In genomic region chr17:63431618-63431938, GRCh38 we compare ENCODE assay signal across 22 cellular contexts. TPM values are rescaled to one million over a fixed set of nuclear protein-coding genes. Genes with fewer than 3 reads are reported as not detected.
DNase-seq lines count a peak whose midpoint lies in the region; ATAC-seq, FAIRE-seq and TF ChIP-seq lines count a peak whose summit lies in the region.
"Had no signal": no experiment of that assay in that cellular context is flagged by ENCODE, and none has a peak within 500 bp of the region (broad histone marks: within the 10 kb centered on the region; RNA-seq: fewer than 3 reads in every experiment).

No MANE protein-coding gene starts in this region.

- peaks cover 42 to 80% (median 45%) of the 10 kb centered on the region in 3 donors for H3K4me1 Mint-ChIP-seq in CD8-positive, alpha-beta memory T cell

- H3K36me3 Mint-ChIP-seq in CD8-positive, alpha-beta memory T cell, result peaks cover 5 to 45% (median 8%) of the 10 kb centered on the region in 3 donors
- H3K36me3 Mint-ChIP-seq: activated naive CD8-positive, alpha-beta T cell had no signal

- peaks cover 46% of the 10 kb centered on the region for H3K4me1 ChIP-seq in CD8-positive, alpha-beta memory T cell (ENCODE audit: insufficient read depth, low read length)
- H3K4me1 ChIP-seq in HepG2 (ENCODE audit: insufficient read depth, low read length) (peaks cover 72% of the 10 kb centered on the region), smooth muscle cell (ENCODE audit: low read depth) (peaks cover 7% of the 10 kb centered on the region)

- H3F3A ChIP-seq in smooth muscle cell (ENCODE audit: low read depth), result peaks cover 18% of the 10 kb centered on the region

- H4K20me1 ChIP-seq in HepG2 (ENCODE audit: insufficient read depth, low read length) (no peaks in the 10 kb centered on the region), smooth muscle cell (ENCODE audit: low read depth) (no peaks in the 10 kb centered on the region)

- in situ Hi-C loops in HepG2 (cut with HindIII; ENCODE audit: extremely low pct_ligation_motif_present, low pct_unique_long_range_greater_than_20kb), result no loop called here

- H3K4me2 ChIP-seq in HepG2 (ENCODE audit: low read depth, low read length) (peak overlapping the region; percentile 88), smooth muscle cell (peak overlapping the region; percentile 62)

- CTCF ChIA-PET in CD8-positive, alpha-beta memory T cell (lab: Charles Lee), result interaction anchor here (0.8 to 10.0 kb wide), 5 partner anchors 12 to 180 kb away, joined by 3 to 206 read pairs (median 4); partner anchors contain the start of gene ACE
- CTCF ChIA-PET in HepG2 (lab: Yijun Ruan, JAX; ENCODE audit: low intra/inter-chr PET ratio, low total read pairs), result no interaction called here

- no peaks in the 10 kb centered on the region for H3K36me3 ChIP-seq in CD8-positive, alpha-beta memory T cell (ENCODE audit: insufficient read depth, low read length)
- H3K36me3 ChIP-seq in SK-N-MC (ENCODE audit: insufficient read depth, low read length), result no peaks in the 10 kb centered on the region
- no peaks in the 10 kb centered on the region for H3K36me3 ChIP-seq in HepG2 (replicated peaks in 1 of 2; ENCODE audit: control insufficient read depth in 1 of 2, insufficient read depth in 2 of 2, low read length in 2 of 2)
- no peaks in the 10 kb centered on the region for H3K36me3 ChIP-seq in smooth muscle cell (ENCODE audit: low read depth)

- no peak for TF ChIP-seq RAD21 in HepG2 (CRISPR knock-in tag; IDR thresholded peaks at IDR 0.05)

- no peaks in the 10 kb centered on the region for H3K27me3 ChIP-seq in CD8-positive, alpha-beta memory T cell (ENCODE audit: insufficient read depth, low read length, poor library complexity, severe bottlenecking)
- H3K27me3 ChIP-seq in HepG2 (ENCODE audit: control insufficient read depth in 1 of 2, insufficient read depth in 2 of 2, low read length in 2 of 2), result peaks cover 0 to 15% of the 10 kb centered on the region in 2 experiments; a peak in 3 of 5 replicates
- H3K27me3 ChIP-seq in smooth muscle cell (ENCODE audit: low read depth), result no peaks in the 10 kb centered on the region

- H3K9ac ChIP-seq in SK-N-MC (ENCODE audit: insufficient read length) (no peak overlapping the region), HepG2 (ENCODE audit: insufficient read depth, low read depth, low read length) (0 out of 2 replicates have a peak overlapping the region, but pooled peaks have one; percentile 32), smooth muscle cell (ENCODE audit: low read depth) (peak overlapping the region; percentile 78)
- H3K9ac ChIP-seq: parathyroid adenoma had no signal

- H3K27ac ChIP-seq in CD8-positive, alpha-beta memory T cell (ENCODE audit: low read depth, low read length), result no peak overlapping the region
- H3K27ac ChIP-seq in SK-N-MC (peak overlapping the region; percentile 78; the same call in 1 of the 2 replicates), HepG2 (ENCODE audit: extremely low read length, insufficient read depth, low read length) (peak overlapping the region; percentile 63), smooth muscle cell (ENCODE audit: low read depth) (peak overlapping the region; percentile 99)
- H3K27ac ChIP-seq: parathyroid adenoma had no signal

- TF ChIP-seq EP300 in HepG2 (IDR thresholded peaks at IDR 0.05; ENCODE audit: low read depth in 2 of 2, low read length in 2 of 2) (no peak), HepG2 (CRISPR knock-in tag; IDR thresholded peaks at IDR 0.05; ENCODE audit: borderline replicate concordance) (no peak)

- 60% methylated on average over 7 of the region's 7 CpGs for WGBS in HepG2 (ENCODE audit: low lambda C conversion rate)
- WGBS in smooth muscle cell (ENCODE audit: low lambda C conversion rate), result 61% methylated on average over 7 of the region's 7 CpGs

- no peaks in the 10 kb centered on the region for H3K9me3 Mint-ChIP-seq in CD8-positive, alpha-beta memory T cell
- H3K9me3 Mint-ChIP-seq: activated B cell treated with CpG ODN at 0.5 μM for 24 hours; naive thymus-derived CD4-positive, alpha-beta T cell had no signal

- ATAC-seq in HepG2, result no peak
- ATAC-seq: activated CD8-positive, alpha-beta T cell treated with anti-CD3 and anti-CD28 coated beads, Interleukin-2, amount 10 ng/mL, durations not matched to agents 7 days and 5 days; naive thymus-derived CD4-positive, alpha-beta T cell had no signal

- H2AFZ ChIP-seq in HepG2 (ENCODE audit: low read length), result peak overlapping the region; percentile 43
- H2AFZ ChIP-seq in smooth muscle cell (ENCODE audit: low read depth), result no peak overlapping the region
- H2AFZ ChIP-seq: parathyroid adenoma had no signal

- H3K27ac Mint-ChIP-seq in CD8-positive, alpha-beta memory T cell, result peak overlapping the region in 7 of 8 donors; percentile 14 to 79 (median 57)
- H3K27ac Mint-ChIP-seq: activated B cell treated with CpG ODN at 0.5 μM for 24 hours; activated CD8-positive, alpha-beta T cell treated with anti-CD3 and anti-CD28 coated beads, Interleukin-2, amount 10 ng/mL, durations not matched to agents 7 days and 5 days; activated naive CD8-positive, alpha-beta T cell; naive thymus-derived CD4-positive, alpha-beta T cell had no signal

- TF ChIP-seq CTCF in HepG2 (CRISPR knock-in tag; IDR thresholded peaks at IDR 0.05), result no peak
- TF ChIP-seq CTCF in smooth muscle cell (IDR thresholded peaks at IDR 0.05; ENCODE audit: borderline replicate concordance, insufficient read depth, poor library complexity, severe bottlenecking), result no peak

- intact Hi-C loops in HepG2 (cut with micrococcal nuclease; ENCODE audit: unreplicated experiment), result no loop called here

- H3K79me2 ChIP-seq in HepG2 (ENCODE audit: insufficient read depth, low read length) (no peaks in the 10 kb centered on the region), smooth muscle cell (ENCODE audit: low read depth) (no peaks in the 10 kb centered on the region)
- H3K79me2 ChIP-seq: parathyroid adenoma had no signal

- POLR2A ChIA-PET in CD8-positive, alpha-beta memory T cell (lab: Charles Lee), result interaction anchor here (0.6 kb wide), 1 partner anchor 8 kb away, joined by 3 read pairs; no protein-coding TSS in a partner anchor
- POLR2A ChIA-PET in HepG2 (lab: Yijun Ruan, JAX), result interaction anchor here (0.9 to 2.4 kb wide), 4 partner anchors 89 to 342 kb away, joined by 4 to 11 read pairs (median 4); partner anchors contain the start of genes CCDC47, DDX42 and MAP3K3

- H3K9me3 ChIP-seq in CD8-positive, alpha-beta memory T cell (ENCODE audit: low read length), result no peaks in the 10 kb centered on the region
- H3K9me3 ChIP-seq in SK-N-MC (ENCODE audit: low read depth, low read length) (no peaks in the 10 kb centered on the region), HepG2 (ENCODE audit: low read length) (no peaks in the 10 kb centered on the region), smooth muscle cell (replicated peaks; ENCODE audit: low read depth) (no peaks in the 10 kb centered on the region)

- BruUV-seq in HepG2 (replicated peaks; lab: Mats Ljungman, UMichigan), result no TSS peak

- no peak for TF ChIP-seq POLR2A in HepG2 (IDR thresholded peaks at IDR 0.05; ENCODE audit: insufficient read depth in 1 of 2, low read depth in 2 of 2, low read length in 2 of 2)

- no peak for FAIRE-seq in HepG2 (lab: Jason Lieb, UNC)

- H3K27me3 Mint-ChIP-seq in CD8-positive, alpha-beta memory T cell, result no peaks in the 10 kb centered on the region
- H3K27me3 Mint-ChIP-seq: activated naive CD8-positive, alpha-beta T cell had no signal

- H3K4me3 ChIP-seq in CD8-positive, alpha-beta memory T cell (ENCODE audit: low read length), result no peak overlapping the region
- H3K4me3 ChIP-seq in SK-N-MC (no peak overlapping the region), HepG2 (replicated peaks in 1 of 3; ENCODE audit: insufficient read depth in 1 of 3, low read depth in 2 of 3, low read length in 3 of 3) (peak overlapping the region in 2 of 3 experiments; percentile 39 to 62; a peak in 1 of 6 replicates), smooth muscle cell (no peak overlapping the region)
- H3K4me3 ChIP-seq: skin epidermis had no signal

- DNase-seq in CD8-positive, alpha-beta memory T cell, result no peak
- DNase-seq in SK-N-MC (ENCODE audit: low read depth, low spot score), result no peak
- no peak for DNase-seq in HepG2 (ENCODE audit: low spot score)
- DNase-seq in smooth muscle cell (lab: John Stamatoyannopoulos, UW; ENCODE audit: unreplicated experiment), result no peak
- no peak for DNase-seq in GM03348 (ENCODE audit: low spot score)
- DNase-seq in NCI-H1436 treated with DMSO at 0.1 percent for 48 hours (lab: John Stamatoyannopoulos, UW), result no peak
- DNase-seq in NK-92 (lab: John Stamatoyannopoulos, UW; ENCODE audit: unreplicated experiment), result no peak
- DNase-seq in T-helper 9 cell, result no peak
- DNase-seq: activated B cell treated with CpG ODN at 0.5 μM for 24 hours; activated CD8-positive, alpha-beta T cell treated with anti-CD3 and anti-CD28 coated beads, Interleukin-2, amount 10 ng/mL, durations not matched to agents 7 days and 5 days; activated T-cell treated with anti-CD3 and anti-CD28 coated beads, Interleukin-2, amount 50 U/mL, for 48 hours; hypothalamus; mammary epithelial cell; naive thymus-derived CD4-positive, alpha-beta T cell; NCI-H2029 treated with DMSO at 0.1 percent for 48 hours; NCI-H524 treated with DMSO at 0.1 percent for 48 hours; SHP77 treated with DMSO at 0.1 percent for 48 hours; substantia nigra; T-helper 2 cell had no signal

- no peak overlapping the region for H3K4me3 Mint-ChIP-seq in CD8-positive, alpha-beta memory T cell
- H3K4me3 Mint-ChIP-seq: activated B cell treated with CpG ODN at 0.5 μM for 24 hours; activated CD8-positive, alpha-beta T cell treated with anti-CD3 and anti-CD28 coated beads, Interleukin-2, amount 10 ng/mL, durations not matched to agents 7 days and 5 days; activated naive CD8-positive, alpha-beta T cell; naive thymus-derived CD4-positive, alpha-beta T cell had no signal

RNA-seq across cellular contexts. Expression of gene CYB561, which starts 14.5 kb away (rescaled TPM):
- 10 to 100 TPM; 14.3 to 16.6 TPM for total RNA-seq in CD8-positive, alpha-beta memory T cell
- 42.7 TPM for polyA plus RNA-seq in CD8-positive, alpha-beta memory T cell
- total RNA-seq in HepG2 (2016; rRNA removed; fragmentation: Illumina TruSeq; extraction: Trizol) (3.1 and 6.7 TPM in 2 replicates), smooth muscle cell (13.6 and 16.5 TPM in 2 replicates)
- total RNA-seq in HepG2 (2016; cell fraction: cytosol; rRNA removed; fragmentation: Illumina TruSeq; extraction: Trizol; ENCODE audit: low read depth), result 2.0 TPM in 2 replicates
- total RNA-seq in HepG2 (2016; cell fraction: insoluble cytoplasmic fraction; rRNA removed; fragmentation: Illumina TruSeq; extraction: Trizol), result 3.7 and 6.3 TPM in 2 replicates
- total RNA-seq in HepG2 (2016; cell fraction: membrane; rRNA removed; fragmentation: Illumina TruSeq; extraction: Trizol), result 5.5 and 6.5 TPM in 2 replicates
- 3.5 and 4.9 TPM in 2 replicates for total RNA-seq in HepG2 (2016; cell fraction: nucleus; rRNA removed; fragmentation: Illumina TruSeq; extraction: Trizol)
- polyA plus RNA-seq in HepG2 (2011; rRNA removed) (1.5 and 1.6 TPM in 2 replicates), smooth muscle cell (24.9 and 40.7 TPM in 2 replicates)
- polyA plus RNA-seq in HepG2 (2011; cell fraction: cytosol; rRNA removed), result 1.1 and 1.3 TPM in 2 replicates
- polyA plus RNA-seq in HepG2 (2011; cell fraction: nucleus; rRNA removed), result 2.1 and 2.4 TPM in 2 replicates
- polyA plus RNA-seq in HepG2 (2012), result 1.1 and 1.3 TPM in 2 replicates
- 1.9 and 2.3 TPM in 2 replicates for polyA plus RNA-seq in HepG2 (2016; cell fraction: cytosol; fragmentation: Illumina TruSeq; extraction: Trizol; ENCODE audit: low read depth)
- 3.5 and 4.0 TPM in 2 replicates for polyA plus RNA-seq in HepG2 (2016; cell fraction: insoluble cytoplasmic fraction; fragmentation: Illumina TruSeq; extraction: Trizol; ENCODE audit: low read depth)
- polyA plus RNA-seq in HepG2 (2016; cell fraction: membrane; fragmentation: Illumina TruSeq; extraction: Trizol; ENCODE audit: low read depth), result 4.5 and 4.6 TPM in 2 replicates
- 9.1 TPM in 2 replicates for polyA plus RNA-seq in HepG2 (2016; cell fraction: nucleus; fragmentation: Illumina TruSeq; extraction: Trizol; ENCODE audit: insufficient read depth, low read depth)
- 10.1 and 69.6 TPM in 2 replicates for polyA minus RNA-seq in HepG2 (2011; rRNA and poly(A)+ RNA removed; ENCODE audit: low replicate concordance)
- polyA minus RNA-seq in HepG2 (2011; cell fraction: cytosol; rRNA and poly(A)+ RNA removed), result 1.1 TPM in 2 replicates
- 1.4 and 2.6 TPM in 2 replicates for polyA minus RNA-seq in HepG2 (2011; cell fraction: nucleus; rRNA and poly(A)+ RNA removed)

RNA-seq across cellular contexts. Expression of gene ACE, which starts 45.3 kb away (rescaled TPM):
- total RNA-seq in CD8-positive, alpha-beta memory T cell, result 1 to 10 TPM; 4.6 to 4.7 TPM
- polyA plus RNA-seq in CD8-positive, alpha-beta memory T cell, result 5.5 TPM
- total RNA-seq in HepG2 (2016; rRNA removed; fragmentation: Illumina TruSeq; extraction: Trizol), result 0.13 TPM in 1 of 2 replicates, not detected in the other
- total RNA-seq in HepG2 (2016; cell fraction: cytosol; rRNA removed; fragmentation: Illumina TruSeq; extraction: Trizol; ENCODE audit: low read depth), result not detected in 2 replicates
- total RNA-seq in HepG2 (2016; cell fraction: insoluble cytoplasmic fraction; rRNA removed; fragmentation: Illumina TruSeq; extraction: Trizol), result 0.15 TPM in 1 of 2 replicates, not detected in the other
- not detected in 2 replicates for total RNA-seq in HepG2 (2016; cell fraction: membrane; rRNA removed; fragmentation: Illumina TruSeq; extraction: Trizol)
- not detected in 2 replicates for total RNA-seq in HepG2 (2016; cell fraction: nucleus; rRNA removed; fragmentation: Illumina TruSeq; extraction: Trizol)
- 0.03 and 0.08 TPM in 2 replicates for polyA plus RNA-seq in HepG2 (2011; rRNA removed)
- 0.05 TPM in 1 of 2 replicates, not detected in the other for polyA plus RNA-seq in HepG2 (2011; cell fraction: cytosol; rRNA removed)
- 0.09 and 0.11 TPM in 2 replicates for polyA plus RNA-seq in HepG2 (2011; cell fraction: nucleus; rRNA removed)
- polyA plus RNA-seq in HepG2 (2012), result 0.13 and 0.23 TPM in 2 replicates
- polyA plus RNA-seq in HepG2 (2016; cell fraction: cytosol; fragmentation: Illumina TruSeq; extraction: Trizol; ENCODE audit: low read depth), result not detected in 2 replicates
- polyA plus RNA-seq in HepG2 (2016; cell fraction: insoluble cytoplasmic fraction; fragmentation: Illumina TruSeq; extraction: Trizol; ENCODE audit: low read depth), result not detected in 2 replicates
- not detected in 2 replicates for polyA plus RNA-seq in HepG2 (2016; cell fraction: membrane; fragmentation: Illumina TruSeq; extraction: Trizol; ENCODE audit: low read depth)
- polyA plus RNA-seq in HepG2 (2016; cell fraction: nucleus; fragmentation: Illumina TruSeq; extraction: Trizol; ENCODE audit: insufficient read depth, low read depth), result 0.56 TPM in 1 of 2 replicates, not detected in the other
- polyA minus RNA-seq in HepG2 (2011; rRNA and poly(A)+ RNA removed; ENCODE audit: low replicate concordance), result 0.37 TPM in 1 of 2 replicates, not detected in the other
- not detected in 2 replicates for polyA minus RNA-seq in HepG2 (2011; cell fraction: cytosol; rRNA and poly(A)+ RNA removed)
- polyA minus RNA-seq in HepG2 (2011; cell fraction: nucleus; rRNA and poly(A)+ RNA removed), result 0.26 TPM in 1 of 2 replicates, not detected in the other
- total RNA-seq in smooth muscle cell, result 0.94 and 1.5 TPM in 2 replicates
- polyA plus RNA-seq in smooth muscle cell, result 0.48 and 2.0 TPM in 2 replicates
- polyA plus RNA-seq: naive thymus-derived CD4-positive, alpha-beta T cell had no signal

Comparison
In these comparisons a context has a peak if more than half of its experiments do, and no peak if none do; other contexts are left out.
1. H3K4me3 ChIP-seq: peak in HepG2 (2 of 3); none in CD8-positive, alpha-beta memory T cell (single experiment), SK-N-MC (single experiment) and smooth muscle cell (single experiment).